In the genomic region with DNA sequence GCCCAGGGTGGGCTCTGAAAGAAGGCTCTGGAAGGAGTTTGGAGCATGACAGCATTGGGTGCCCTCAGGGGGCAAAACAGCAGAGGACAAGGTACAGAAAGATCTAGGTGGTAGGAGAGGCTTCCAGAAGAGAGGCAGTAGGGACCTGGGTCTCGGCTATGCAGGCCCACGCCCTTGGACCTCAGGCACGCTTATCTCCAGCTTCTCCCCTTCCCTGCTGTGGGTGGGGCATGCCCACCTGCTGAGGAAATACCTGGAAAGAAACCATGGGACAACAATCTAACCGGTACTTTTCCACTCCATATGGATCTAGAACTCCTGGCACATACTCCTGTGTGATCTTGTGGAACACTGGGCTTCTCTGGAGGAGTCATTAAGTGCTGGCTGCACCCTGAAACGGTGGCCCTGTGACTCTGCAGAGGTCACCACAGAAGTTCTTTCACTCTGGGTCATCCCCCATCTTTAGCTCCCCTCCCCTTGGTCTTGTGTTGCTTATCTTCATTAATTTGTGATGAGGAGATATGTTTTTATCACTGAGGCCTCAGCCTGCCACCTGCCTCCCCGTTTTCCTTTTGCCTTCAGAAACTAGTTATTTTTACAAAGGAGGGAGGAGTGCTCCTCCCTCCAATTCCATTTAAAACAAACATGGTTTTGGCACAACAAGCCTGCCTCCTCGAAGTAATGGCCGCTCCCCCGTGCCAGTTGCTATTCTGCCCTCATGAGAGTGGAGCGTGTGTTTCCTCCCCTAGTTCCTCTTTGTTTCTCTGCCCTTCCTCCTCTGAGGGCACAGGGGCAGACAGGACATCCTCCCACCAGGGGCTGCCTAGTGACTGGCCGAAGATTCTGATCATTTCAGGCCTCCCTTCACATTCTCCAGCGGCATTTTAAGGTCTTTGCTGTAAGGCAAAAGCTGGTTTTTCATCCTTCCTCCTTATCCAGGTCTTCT, we compare ENCODE assay signal across 1 cellular context.
TF ChIP-seq lines count a peak whose summit lies in the region.

No MANE protein-coding gene starts in this region.

TF ChIP-seq in GM12878, 131 proteins besides CTCF, POLR2A, EP300 and RAD21 (continued from another document):
- TF ChIP-seq, protein P1, sequence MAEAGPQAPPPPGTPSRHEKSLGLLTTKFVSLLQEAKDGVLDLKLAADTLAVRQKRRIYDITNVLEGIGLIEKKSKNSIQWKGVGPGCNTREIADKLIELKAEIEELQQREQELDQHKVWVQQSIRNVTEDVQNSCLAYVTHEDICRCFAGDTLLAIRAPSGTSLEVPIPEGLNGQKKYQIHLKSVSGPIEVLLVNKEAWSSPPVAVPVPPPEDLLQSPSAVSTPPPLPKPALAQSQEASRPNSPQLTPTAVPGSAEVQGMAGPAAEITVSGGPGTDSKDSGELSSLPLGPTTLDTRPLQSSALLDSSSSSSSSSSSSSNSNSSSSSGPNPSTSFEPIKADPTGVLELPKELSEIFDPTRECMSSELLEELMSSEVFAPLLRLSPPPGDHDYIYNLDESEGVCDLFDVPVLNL (IDR thresholded peaks at IDR 0.05; ENCODE audit: low read depth, low read length) = no peak
- TF ChIP-seq TCF12 (IDR thresholded peaks at IDR 0.05; ENCODE audit: low read depth, low read length) = no peak
- no peak for TF ChIP-seq PML (IDR thresholded peaks at IDR 0.05; ENCODE audit: low read length)
- TF ChIP-seq, protein P2, sequence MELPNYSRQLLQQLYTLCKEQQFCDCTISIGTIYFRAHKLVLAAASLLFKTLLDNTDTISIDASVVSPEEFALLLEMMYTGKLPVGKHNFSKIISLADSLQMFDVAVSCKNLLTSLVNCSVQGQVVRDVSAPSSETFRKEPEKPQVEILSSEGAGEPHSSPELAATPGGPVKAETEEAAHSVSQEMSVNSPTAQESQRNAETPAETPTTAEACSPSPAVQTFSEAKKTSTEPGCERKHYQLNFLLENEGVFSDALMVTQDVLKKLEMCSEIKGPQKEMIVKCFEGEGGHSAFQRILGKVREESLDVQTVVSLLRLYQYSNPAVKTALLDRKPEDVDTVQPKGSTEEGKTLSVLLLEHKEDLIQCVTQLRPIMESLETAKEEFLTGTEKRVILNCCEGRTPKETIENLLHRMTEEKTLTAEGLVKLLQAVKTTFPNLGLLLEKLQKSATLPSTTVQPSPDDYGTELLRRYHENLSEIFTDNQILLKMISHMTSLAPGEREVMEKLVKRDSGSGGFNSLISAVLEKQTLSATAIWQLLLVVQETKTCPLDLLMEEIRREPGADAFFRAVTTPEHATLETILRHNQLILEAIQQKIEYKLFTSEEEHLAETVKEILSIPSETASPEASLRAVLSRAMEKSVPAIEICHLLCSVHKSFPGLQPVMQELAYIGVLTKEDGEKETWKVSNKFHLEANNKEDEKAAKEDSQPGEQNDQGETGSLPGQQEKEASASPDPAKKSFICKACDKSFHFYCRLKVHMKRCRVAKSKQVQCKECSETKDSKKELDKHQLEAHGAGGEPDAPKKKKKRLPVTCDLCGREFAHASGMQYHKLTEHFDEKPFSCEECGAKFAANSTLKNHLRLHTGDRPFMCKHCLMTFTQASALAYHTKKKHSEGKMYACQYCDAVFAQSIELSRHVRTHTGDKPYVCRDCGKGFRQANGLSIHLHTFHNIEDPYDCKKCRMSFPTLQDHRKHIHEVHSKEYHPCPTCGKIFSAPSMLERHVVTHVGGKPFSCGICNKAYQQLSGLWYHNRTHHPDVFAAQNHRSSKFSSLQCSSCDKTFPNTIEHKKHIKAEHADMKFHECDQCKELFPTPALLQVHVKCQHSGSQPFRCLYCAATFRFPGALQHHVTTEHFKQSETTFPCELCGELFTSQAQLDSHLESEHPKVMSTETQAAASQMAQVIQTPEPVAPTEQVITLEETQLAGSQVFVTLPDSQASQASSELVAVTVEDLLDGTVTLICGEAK (IDR thresholded peaks at IDR 0.05; ENCODE audit: borderline replicate concordance) = no peak
- no peak for TF ChIP-seq STAT1 (conservative IDR thresholded peaks at IDR 0.05)
- no peak for TF ChIP-seq SMARCA5 (IDR thresholded peaks at IDR 0.05)
- TF ChIP-seq ZNF622 (IDR thresholded peaks at IDR 0.05) = no peak
- no peak for TF ChIP-seq CBFB (IDR thresholded peaks at IDR 0.05; ENCODE audit: low read depth)
- no peak for TF ChIP-seq MXI1 (IDR thresholded peaks at IDR 0.05; ENCODE audit: low read depth, low read length)
- TF ChIP-seq STAT3 (IDR thresholded peaks at IDR 0.05; ENCODE audit: low read depth, low read length) = no peak
- TF ChIP-seq MEF2A (IDR thresholded peaks at IDR 0.05; ENCODE audit: insufficient read depth, low read depth, low read length) = no peak
- TF ChIP-seq JUND (IDR thresholded peaks at IDR 0.05; ENCODE audit: low read depth, low read length) = no peak
- no peak for TF ChIP-seq ZSCAN29 (IDR thresholded peaks at IDR 0.05)
- TF ChIP-seq SUZ12 (IDR thresholded peaks at IDR 0.05; ENCODE audit: unreplicated experiment) = no peak
- TF ChIP-seq BRCA1 (IDR thresholded peaks at IDR 0.05; ENCODE audit: low read depth, low read length) = no peak
TF ChIP-seq in GM12878: peak in this region for 0.
